1 cellular context compared by ENCODE assay signal in the genomic region with DNA sequence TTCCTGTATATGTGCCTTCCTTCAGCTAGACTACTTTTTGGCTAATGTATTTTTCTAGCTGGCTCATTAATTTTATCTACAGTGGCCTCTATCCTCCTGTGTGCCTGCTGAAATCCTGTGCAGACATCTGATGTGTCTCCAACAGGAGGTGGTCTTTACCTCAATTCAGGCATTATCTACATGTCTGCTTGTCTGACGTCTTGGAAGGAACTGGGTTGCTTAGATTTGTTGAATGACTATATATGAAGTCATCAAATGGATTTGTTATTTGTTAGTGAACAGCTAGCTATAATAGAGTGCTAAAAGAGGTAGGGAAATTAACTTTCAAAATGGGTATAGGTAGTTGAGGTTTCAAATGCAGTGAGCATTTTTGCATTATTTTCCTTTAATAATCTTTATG.
TF ChIP-seq lines count a peak whose summit lies in the region.

No MANE protein-coding gene starts in this region.

TF ChIP-seq in A549, 52 proteins besides CTCF, POLR2A, EP300 and RAD21:
- TF ChIP-seq CBX8 (IDR thresholded peaks at IDR 0.05) (no peak), POLR2AphosphoS2 (conservative IDR thresholded peaks at IDR 0.05; ENCODE audit: low read length) (no peak), MYC (IDR thresholded peaks at IDR 0.05; ENCODE audit: borderline replicate concordance, low read length) (no peak), CHD4 (IDR thresholded peaks at IDR 0.05; ENCODE audit: borderline replicate concordance) (no peak), GATA3 (IDR thresholded peaks at IDR 0.05; ENCODE audit: borderline replicate concordance) (no peak), EHF (CRISPR knock-in tag; IDR thresholded peaks at IDR 0.05) (no peak), ZC3H11A (IDR thresholded peaks at IDR 0.05) (no peak), HOXB13 (CRISPR knock-in tag; IDR thresholded peaks at IDR 0.05; ENCODE audit: low read depth) (no peak), KDM1A (IDR thresholded peaks at IDR 0.05; ENCODE audit: low read depth) (no peak), ESRRA (IDR thresholded peaks at IDR 0.05; ENCODE audit: borderline replicate concordance, low read length) (no peak), EHMT2 (IDR thresholded peaks at IDR 0.05; ENCODE audit: low read depth) (no peak), CHD2 (IDR thresholded peaks at IDR 0.05; ENCODE audit: low read length, partially characterized antibody) (no peak), MAZ (IDR thresholded peaks at IDR 0.05; ENCODE audit: borderline replicate concordance, low read depth, low read length) (no peak), NFE2L2 (conservative IDR thresholded peaks at IDR 0.05; ENCODE audit: low read length) (no peak), HEYL (CRISPR knock-in tag; IDR thresholded peaks at IDR 0.05) (no peak)
- TF ChIP-seq, protein P1, sequence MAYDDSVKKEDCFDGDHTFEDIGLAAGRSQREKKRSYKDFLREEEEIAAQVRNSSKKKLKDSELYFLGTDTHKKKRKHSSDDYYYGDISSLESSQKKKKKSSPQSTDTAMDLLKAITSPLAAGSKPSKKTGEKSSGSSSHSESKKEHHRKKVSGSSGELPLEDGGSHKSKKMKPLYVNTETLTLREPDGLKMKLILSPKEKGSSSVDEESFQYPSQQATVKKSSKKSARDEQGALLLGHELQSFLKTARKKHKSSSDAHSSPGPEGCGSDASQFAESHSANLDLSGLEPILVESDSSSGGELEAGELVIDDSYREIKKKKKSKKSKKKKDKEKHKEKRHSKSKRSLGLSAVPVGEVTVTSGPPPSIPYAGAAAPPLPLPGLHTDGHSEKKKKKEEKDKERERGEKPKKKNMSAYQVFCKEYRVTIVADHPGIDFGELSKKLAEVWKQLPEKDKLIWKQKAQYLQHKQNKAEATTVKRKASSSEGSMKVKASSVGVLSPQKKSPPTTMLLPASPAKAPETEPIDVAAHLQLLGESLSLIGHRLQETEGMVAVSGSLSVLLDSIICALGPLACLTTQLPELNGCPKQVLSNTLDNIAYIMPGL (CRISPR knock-in tag; IDR thresholded peaks at IDR 0.05; ENCODE audit: borderline replicate concordance): no peak
